ENCODE assay signal across 8 cellular contexts in the genomic region with DNA sequence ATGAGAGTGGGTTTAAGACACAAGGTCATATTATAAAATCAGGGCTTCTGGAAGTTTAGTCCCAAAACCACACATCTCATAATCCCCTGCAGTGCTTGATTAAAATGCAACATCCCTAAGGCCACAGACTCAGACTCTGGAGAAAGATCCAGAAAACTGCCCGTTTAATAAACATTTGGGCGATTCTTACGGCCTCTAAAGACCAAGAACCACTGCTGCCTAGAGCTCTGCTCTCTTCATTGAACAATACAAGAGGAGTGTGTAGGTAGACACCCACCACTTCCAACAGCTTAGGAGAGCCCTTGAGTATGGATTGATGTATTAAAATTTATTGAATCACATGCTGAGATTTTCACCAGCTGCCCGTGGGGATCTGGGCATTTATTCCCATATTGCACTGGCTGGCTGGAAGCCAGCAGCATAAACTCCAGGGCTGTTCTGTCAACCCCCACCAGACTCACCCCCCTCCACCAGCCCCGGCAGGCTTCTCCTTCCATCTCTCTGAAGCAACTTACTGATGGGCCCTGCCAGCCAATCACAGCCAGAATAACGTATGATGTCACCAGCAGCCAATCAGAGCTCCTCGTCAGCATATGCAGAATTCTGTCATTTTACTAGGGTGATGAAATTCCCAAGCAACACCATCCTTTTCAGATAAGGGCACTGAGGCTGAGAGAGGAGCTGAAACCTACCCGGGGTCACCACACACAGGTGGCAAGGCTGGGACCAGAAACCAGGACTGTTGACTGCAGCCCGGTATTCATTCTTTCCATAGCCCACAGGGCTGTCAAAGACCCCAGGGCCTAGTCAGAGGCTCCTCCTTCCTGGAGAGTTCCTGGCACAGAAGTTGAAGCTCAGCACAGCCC. TPM values are rescaled to one million over a fixed set of nuclear protein-coding genes. Genes with fewer than 3 reads are reported as not detected.
DNase-seq lines count a peak whose midpoint lies in the region; ATAC-seq and TF ChIP-seq lines count a peak whose summit lies in the region.

No MANE protein-coding gene starts in this region.

- H3K27me3 ChIP-seq in cardiac muscle cell (no peaks in the 10 kb centered on the region), psoas muscle (ENCODE audit: insufficient read depth in 3 of 3, low read length in 2 of 3) (peaks cover 0 to 11% (median 0%) of the 10 kb centered on the region in 3 donors)

- H3K36me3 Mint-ChIP-seq in activated T-cell treated with anti-CD3 and anti-CD28 coated beads, Interleukin-2, amount 50 U/mL, for 72 hours (ENCODE audit: insufficient read depth in 2 of 2) = no peaks in the 10 kb centered on the region
- no peaks in the 10 kb centered on the region for H3K36me3 Mint-ChIP-seq in activated T-cell treated with anti-CD3 and anti-CD28 coated beads, Interleukin-2, amount 50 U/mL, for 24 hours (ENCODE audit: low read depth)
- H3K36me3 Mint-ChIP-seq in activated naive CD8-positive, alpha-beta T cell treated with anti-CD3 and anti-CD28 coated beads, Interleukin-2, amount 50 U/mL, for 24 hours (ENCODE audit: low read depth) = no peaks in the 10 kb centered on the region

- no peak overlapping the region for H3K27ac ChIP-seq in cardiac muscle cell
- no peak overlapping the region for H3K27ac ChIP-seq in psoas muscle

- peaks cover 7% of the 10 kb centered on the region for H3K27me3 Mint-ChIP-seq in activated T-cell treated with anti-CD3 and anti-CD28 coated beads, Interleukin-2, amount 50 U/mL, for 72 hours (ENCODE audit: low read depth)
- H3K27me3 Mint-ChIP-seq in activated T-cell treated with anti-CD3 and anti-CD28 coated beads, Interleukin-2, amount 50 U/mL, for 24 hours = peaks cover 11% of the 10 kb centered on the region
- H3K27me3 Mint-ChIP-seq in activated naive CD8-positive, alpha-beta T cell treated with anti-CD3 and anti-CD28 coated beads, Interleukin-2, amount 50 U/mL, for 24 hours = peaks cover 7% of the 10 kb centered on the region

- DNase-seq in activated T-cell treated with anti-CD3 and anti-CD28 coated beads, Interleukin-2, amount 50 U/mL, for 72 hours = peak; percentile 61 to 68
- no peak for DNase-seq in activated T-cell treated with anti-CD3 and anti-CD28 coated beads, Interleukin-2, amount 50 U/mL, for 24 hours
- DNase-seq in NCI-H1930 (lab: John Stamatoyannopoulos, UW) (peak; percentile 51 to 87), cardiac muscle cell (ENCODE audit: low read depth in 1 of 2, low spot score in 1 of 2) (peak; percentile 48 to 98), psoas muscle (peak; percentile 76 to 83)
- DNase-seq in activated naive CD8-positive, alpha-beta T cell treated with anti-CD3 and anti-CD28 coated beads, Interleukin-2, amount 50 U/mL, for 24 hours = no peak
- DNase-seq in activated CD4-positive, CD25-positive, alpha-beta regulatory T cell (lab: John Stamatoyannopoulos, UW) = no peak

- 35 to 39% (median 38%) methylated on average over 9 of the region's 9 CpGs for WGBS in psoas muscle, 3 donors

- no peaks in the 10 kb centered on the region for H3K9me3 ChIP-seq in cardiac muscle cell (ENCODE audit: low read depth)
- H3K9me3 ChIP-seq in psoas muscle = no peaks in the 10 kb centered on the region

- peak; percentile 87 for ATAC-seq in activated T-cell treated with anti-CD3 and anti-CD28 coated beads, Interleukin-2, amount 50 U/mL, for 72 hours (replicated peaks in 1 of 2)
- peak; percentile 44 for ATAC-seq in activated naive CD8-positive, alpha-beta T cell treated with anti-CD3 and anti-CD28 coated beads, Interleukin-2, amount 50 U/mL, for 24 hours
- ATAC-seq in psoas muscle (peak; percentile 60 to 80 (median 68)), HG03045 (IDR thresholded peaks at IDR 0.05; ENCODE audit: unreplicated experiment) (no peak)

- intact Hi-C loops in psoas muscle (cut with DNase I) = loop anchor here in 1 of 2 donors (10.0 kb wide), 1 partner anchor 155 kb away; the partner anchor contains the start of genes FEN1 and TMEM258

- peaks cover 21% of the 10 kb centered on the region for H3K4me1 Mint-ChIP-seq in activated T-cell treated with anti-CD3 and anti-CD28 coated beads, Interleukin-2, amount 50 U/mL, for 72 hours (ENCODE audit: low read depth)
- peaks cover 2% of the 10 kb centered on the region for H3K4me1 Mint-ChIP-seq in activated T-cell treated with anti-CD3 and anti-CD28 coated beads, Interleukin-2, amount 50 U/mL, for 24 hours (ENCODE audit: low read depth)
- peaks cover 6% of the 10 kb centered on the region for H3K4me1 Mint-ChIP-seq in activated naive CD8-positive, alpha-beta T cell treated with anti-CD3 and anti-CD28 coated beads, Interleukin-2, amount 50 U/mL, for 24 hours

- H3K4me1 ChIP-seq in cardiac muscle cell (ENCODE audit: low read depth) = no peaks in the 10 kb centered on the region
- H3K4me1 ChIP-seq in psoas muscle = no peaks in the 10 kb centered on the region

- TF ChIP-seq CTCF in cardiac muscle cell (IDR thresholded peaks at IDR 0.05; ENCODE audit: low read depth, low read length) (no peak), psoas muscle (IDR thresholded peaks at IDR 0.05) (no peak)

- no peaks in the 10 kb centered on the region for H3K9me3 Mint-ChIP-seq in activated T-cell treated with anti-CD3 and anti-CD28 coated beads, Interleukin-2, amount 50 U/mL, for 72 hours
- H3K9me3 Mint-ChIP-seq in activated T-cell treated with anti-CD3 and anti-CD28 coated beads, Interleukin-2, amount 50 U/mL, for 24 hours = no peaks in the 10 kb centered on the region
- H3K9me3 Mint-ChIP-seq in activated naive CD8-positive, alpha-beta T cell treated with anti-CD3 and anti-CD28 coated beads, Interleukin-2, amount 50 U/mL, for 24 hours = no peaks in the 10 kb centered on the region

- H3K36me3 ChIP-seq in cardiac muscle cell (no peaks in the 10 kb centered on the region), psoas muscle (ENCODE audit: insufficient read depth in 1 of 2, low read depth in 1 of 2) (no peaks in the 10 kb centered on the region)

- H3K27ac Mint-ChIP-seq in activated T-cell treated with anti-CD3 and anti-CD28 coated beads, Interleukin-2, amount 50 U/mL, for 72 hours = peak overlapping the region; percentile 87
- no peak overlapping the region for H3K27ac Mint-ChIP-seq in activated T-cell treated with anti-CD3 and anti-CD28 coated beads, Interleukin-2, amount 50 U/mL, for 24 hours
- no peak overlapping the region for H3K27ac Mint-ChIP-seq in activated naive CD8-positive, alpha-beta T cell treated with anti-CD3 and anti-CD28 coated beads, Interleukin-2, amount 50 U/mL, for 24 hours

- H3K4me3 Mint-ChIP-seq in activated T-cell treated with anti-CD3 and anti-CD28 coated beads, Interleukin-2, amount 50 U/mL, for 72 hours = peak overlapping the region; percentile 51 to 63
- no peak overlapping the region for H3K4me3 Mint-ChIP-seq in activated T-cell treated with anti-CD3 and anti-CD28 coated beads, Interleukin-2, amount 50 U/mL, for 24 hours
- H3K4me3 Mint-ChIP-seq in activated naive CD8-positive, alpha-beta T cell treated with anti-CD3 and anti-CD28 coated beads, Interleukin-2, amount 50 U/mL, for 24 hours = no peak overlapping the region

- no peak overlapping the region for H3K4me3 ChIP-seq in cardiac muscle cell
- H3K4me3 ChIP-seq in psoas muscle = no peak overlapping the region

RNA-seq across cellular contexts. Expression of gene BEST1, which starts 0.7 kb away (rescaled TPM):
- total RNA-seq in activated T-cell treated with anti-CD3 and anti-CD28 coated beads, Interleukin-2, amount 50 U/mL, for 72 hours = 1 to 10 TPM; 1.9 to 4.1 TPM
- total RNA-seq in cardiac muscle cell (0.27 and 0.39 TPM in 2 replicates), psoas muscle (1 to 10 TPM in 2 of 4 donors, under 1 TPM in 2; 0.81 to 2.1 (median 1.2) TPM)
- polyA plus RNA-seq in cardiac muscle cell (0.17 and 0.34 TPM in 2 replicates), psoas muscle (1 to 10 TPM; 1.3 to 9.8 (median 1.5) TPM)

RNA-seq across cellular contexts. Expression of gene FTH1, which starts 18.0 kb away (rescaled TPM):
- 1,000 to 10,000 TPM; 1,135 to 1,244 TPM for total RNA-seq in activated T-cell treated with anti-CD3 and anti-CD28 coated beads, Interleukin-2, amount 50 U/mL, for 72 hours
- total RNA-seq in cardiac muscle cell = 679 and 858 TPM in 2 replicates
- 2,885 and 3,180 TPM in 2 replicates for polyA plus RNA-seq in cardiac muscle cell
- total RNA-seq in psoas muscle = 1,000 to 10,000 TPM; 2,269 to 5,499 (median 3,297) TPM
- polyA plus RNA-seq in psoas muscle = over 10,000 TPM in 1 of 3 donors, 1,000 to 10,000 TPM in 2; 2,316 to 16,176 (median 3,132) TPM

RNA-seq across cellular contexts. Expression of gene RAB3IL1, which starts 32.0 kb away (rescaled TPM):
- under 1 TPM; 0.34 to 0.49 TPM for total RNA-seq in activated T-cell treated with anti-CD3 and anti-CD28 coated beads, Interleukin-2, amount 50 U/mL, for 72 hours
- 6.7 and 11.6 TPM in 2 replicates for total RNA-seq in cardiac muscle cell
- 8.3 and 14.6 TPM in 2 replicates for polyA plus RNA-seq in cardiac muscle cell
- total RNA-seq in psoas muscle = 1 to 10 TPM; 4.9 to 5.9 (median 4.9) TPM
- polyA plus RNA-seq in psoas muscle = 1 to 10 TPM; 1.7 to 5.1 (median 3.5) TPM

RNA-seq across cellular contexts. Expression of gene FADS3, which starts 58.1 kb away (rescaled TPM):
- total RNA-seq in activated T-cell treated with anti-CD3 and anti-CD28 coated beads, Interleukin-2, amount 50 U/mL, for 72 hours = 10 to 100 TPM; 14.7 to 22.3 TPM
- total RNA-seq in cardiac muscle cell (42.0 and 42.9 TPM in 2 replicates), psoas muscle (100 to 1,000 TPM in 1 of 4 donors, 10 to 100 TPM in 3; 49.3 to 247 (median 57.9) TPM)
- polyA plus RNA-seq in cardiac muscle cell (45.0 and 48.0 TPM in 2 replicates), psoas muscle (100 to 1,000 TPM in 1 of 3 donors, 10 to 100 TPM in 2; 26.5 to 392 (median 50.9) TPM)

Comparison
In these comparisons a context has a peak if more than half of its experiments do, and no peak if none do; other contexts are left out.
1. DNase-seq: peak in activated T-cell treated with anti-CD3 and anti-CD28 coated beads, Interleukin-2, amount 50 U/mL, for 72 hours (2 of 2), NCI-H1930 (2 of 2), cardiac muscle cell (2 of 2) and psoas muscle (2 of 2); none in activated T-cell treated with anti-CD3 and anti-CD28 coated beads, Interleukin-2, amount 50 U/mL, for 24 hours (single experiment), activated naive CD8-positive, alpha-beta T cell treated with anti-CD3 and anti-CD28 coated beads, Interleukin-2, amount 50 U/mL, for 24 hours (single experiment) and activated CD4-positive, CD25-positive, alpha-beta regulatory T cell (0 of 4).
2. H3K4me3 Mint-ChIP-seq: peak in activated T-cell treated with anti-CD3 and anti-CD28 coated beads, Interleukin-2, amount 50 U/mL, for 72 hours (2 of 2); none in activated T-cell treated with anti-CD3 and anti-CD28 coated beads, Interleukin-2, amount 50 U/mL, for 24 hours (single experiment) and activated naive CD8-positive, alpha-beta T cell treated with anti-CD3 and anti-CD28 coated beads, Interleukin-2, amount 50 U/mL, for 24 hours (single experiment).